Comparison of ENCODE assay signal across 32 cellular contexts in genomic region chr11:34674038-34674437, GRCh38. TPM values are rescaled to one million over a fixed set of nuclear protein-coding genes. Genes with fewer than 3 reads are reported as not detected.
"Had no signal": no experiment of that assay in that cellular context is flagged by ENCODE, and none has a peak within 500 bp of the region (broad histone marks: within the 10 kb centered on the region; RNA-seq: fewer than 3 reads in every experiment).

No MANE protein-coding gene starts in this region.

- H3K36me3 ChIP-seq: neural progenitor cell, ovary, spleen, suprapubic skin, tibial artery, transverse colon, upper lobe of right lung, uterus had no signal

- H3K36me3 Mint-ChIP-seq: natural killer cell; neural progenitor cell; stimulated activated memory B cell treated with anti-CD40 and anti-IgM and Interleukin-4, amounts not matched to agents 10 μg/mL and 1 μg/mL and 100 μg/mL, for 72 hours; type B pancreatic cell had no signal

- H3K4me3 ChIP-seq: neural progenitor cell, ovary, psoas muscle, skin epidermis, smooth muscle cell, spleen, suprapubic skin, testis, tibial artery, transverse colon, upper lobe of right lung, uterus had no signal

- H3K27ac ChIP-seq: neural progenitor cell, ovary, parathyroid adenoma, psoas muscle, skin epidermis, spleen, suprapubic skin, testis, tibial artery, transverse colon, upper lobe of right lung, uterus had no signal

- ATAC-seq: natural killer cell; psoas muscle; right cardiac atrium; sciatic nerve; stimulated activated memory B cell treated with anti-CD40 and anti-IgM and Interleukin-4, amounts not matched to agents 10 μg/mL and 1 μg/mL and 100 μg/mL, for 72 hours; stimulated activated naive CD8-positive, alpha-beta T cell treated with anti-CD3 and anti-CD28 coated beads, Interleukin-15, amount 100 ng/mL, for 72 hours; stimulated activated naive CD8-positive, alpha-beta T cell treated with anti-CD3 and anti-CD28 coated beads, Interleukin-15, Interleukin-2, amounts not matched to agents 100 U/mL and 50 U/mL, for 24 hours; upper lobe of right lung had no signal

- H3K9me3 Mint-ChIP-seq: natural killer cell; stimulated activated memory B cell treated with anti-CD40 and anti-IgM and Interleukin-4, amounts not matched to agents 10 μg/mL and 1 μg/mL and 100 μg/mL, for 72 hours; stimulated activated naive CD8-positive, alpha-beta T cell treated with anti-CD3 and anti-CD28 coated beads, Interleukin-15, amount 100 ng/mL, for 72 hours had no signal

- H3K4me3 Mint-ChIP-seq: natural killer cell; nephron; neural progenitor cell; stimulated activated memory B cell treated with anti-CD40 and anti-IgM and Interleukin-4, amounts not matched to agents 10 μg/mL and 1 μg/mL and 100 μg/mL, for 72 hours; stimulated activated naive CD8-positive, alpha-beta T cell treated with anti-CD3 and anti-CD28 coated beads, Interleukin-15, amount 100 ng/mL, for 72 hours; type B pancreatic cell had no signal

- H3K27ac Mint-ChIP-seq: natural killer cell; nephron; progenitor cell of endocrine pancreas; stimulated activated memory B cell treated with anti-CD40 and anti-IgM and Interleukin-4, amounts not matched to agents 10 μg/mL and 1 μg/mL and 100 μg/mL, for 72 hours; stimulated activated naive CD8-positive, alpha-beta T cell treated with anti-CD3 and anti-CD28 coated beads, Interleukin-15, amount 100 ng/mL, for 72 hours; type B pancreatic cell had no signal

- H3K27me3 Mint-ChIP-seq: progenitor cell of endocrine pancreas; stimulated activated memory B cell treated with anti-CD40 and anti-IgM and Interleukin-4, amounts not matched to agents 10 μg/mL and 1 μg/mL and 100 μg/mL, for 72 hours; type B pancreatic cell had no signal

- H3K9me3 ChIP-seq: ovary, psoas muscle, spleen, suprapubic skin, testis, tibial artery, transverse colon, upper lobe of right lung, uterus had no signal

- DNase-seq: natural killer cell; occipital lobe; ovary; posterior cingulate gyrus; psoas muscle; right cardiac atrium; spleen; stimulated activated CD4-positive, alpha-beta T cell treated with anti-CD3 and anti-CD28 coated beads, Interleukin-12 subunit alpha, Interleukin-12 subunit beta, amount 100 ng/mL, for 4 hours; stimulated activated CD4-positive, alpha-beta T cell treated with anti-CD3 and anti-CD28 coated beads, Interleukin-1b, Interleukin-23, amount 100 ng/mL, for 48 hours; stimulated activated CD4-positive, alpha-beta T cell treated with anti-CD3 and anti-CD28 coated beads, Interleukin-4, amount 100 ng/mL, for 1 hour; stimulated activated CD4-positive, alpha-beta T cell treated with anti-CD3 and anti-CD28 coated beads, Interleukin-4, amount 100 ng/mL, for 4 hours; stimulated activated CD8-positive, alpha-beta memory T cell treated with anti-CD3 and anti-CD28 coated beads, Interleukin-4, amount 100 ng/mL, for 48 hours; stimulated activated naive CD4-positive, alpha-beta T cell; stimulated activated naive CD8-positive, alpha-beta T cell treated with anti-CD3 and anti-CD28 coated beads, Interleukin-15, amount 100 ng/mL, for 72 hours; stimulated activated naive CD8-positive, alpha-beta T cell treated with anti-CD3 and anti-CD28 coated beads, Interleukin-15, Interleukin-2, amounts not matched to agents 100 U/mL and 50 U/mL, for 24 hours; substantia nigra; testis; tibial artery; transverse colon; upper lobe of right lung; uterus had no signal

- H3K4me1 Mint-ChIP-seq: natural killer cell; nephron; stimulated activated naive CD8-positive, alpha-beta T cell treated with anti-CD3 and anti-CD28 coated beads, Interleukin-15, amount 100 ng/mL, for 72 hours had no signal

- H3K4me1 ChIP-seq: parathyroid adenoma, psoas muscle, spleen, suprapubic skin, testis, tibial artery, transverse colon, upper lobe of right lung, uterus had no signal

RNA-seq across cellular contexts. Expression of gene EHF, which starts 53.1 kb away (rescaled TPM):
- total RNA-seq: natural killer cell, osteoblast had no signal
